Comparison of ENCODE assay signal across 8 cellular contexts in genomic region chr10:79981356-79981672, GRCh38. TPM values are rescaled to one million over a fixed set of nuclear protein-coding genes. Genes with fewer than 3 reads are reported as not detected.
DNase-seq lines count a peak whose midpoint lies in the region; ATAC-seq, FAIRE-seq and TF ChIP-seq lines count a peak whose summit lies in the region.

No MANE protein-coding gene starts in this region.

- CTCF ChIA-PET in activated CD4-positive, alpha-beta memory T cell treated with anti-CD3 and anti-CD28 coated beads, Interleukin-2, amount 10 ng/mL, durations not matched to agents 7 days and 5 days (lab: Charles Lee): interaction anchor here (1.0 to 1.6 kb wide), 2 partner anchors 52 to 65 kb away, joined by 3 read pairs; no protein-coding TSS in a partner anchor

- H3K36me3 ChIP-seq in cardiac muscle cell: no peaks in the 10 kb centered on the region

- peaks cover 68% of the 10 kb centered on the region for H3K27me3 Mint-ChIP-seq in activated CD4-positive, alpha-beta memory T cell treated with anti-CD3 and anti-CD28 coated beads, Interleukin-2, amount 10 ng/mL, durations not matched to agents 7 days and 5 days
- H3K27me3 Mint-ChIP-seq in progenitor cell of endocrine pancreas: peaks cover 63% of the 10 kb centered on the region

- H3K36me3 Mint-ChIP-seq in activated CD4-positive, alpha-beta memory T cell treated with anti-CD3 and anti-CD28 coated beads, Interleukin-2, amount 10 ng/mL, durations not matched to agents 7 days and 5 days (ENCODE audit: low read depth): no peaks in the 10 kb centered on the region
- H3K36me3 Mint-ChIP-seq in progenitor cell of endocrine pancreas (ENCODE audit: insufficient read depth): peaks cover 1% of the 10 kb centered on the region

- no peak overlapping the region for H3K27ac Mint-ChIP-seq in activated CD4-positive, alpha-beta memory T cell treated with anti-CD3 and anti-CD28 coated beads, Interleukin-2, amount 10 ng/mL, durations not matched to agents 7 days and 5 days
- H3K27ac Mint-ChIP-seq in progenitor cell of endocrine pancreas: no peak overlapping the region

- peaks cover 7% of the 10 kb centered on the region for H3K4me1 ChIP-seq in cardiac muscle cell (ENCODE audit: low read depth)

- no peak for DNase-seq in activated CD4-positive, alpha-beta memory T cell treated with anti-CD3 and anti-CD28 coated beads, Interleukin-2, amount 10 ng/mL, durations not matched to agents 7 days and 5 days
- DNase-seq in cardiac muscle cell (ENCODE audit: low read depth in 1 of 2, low spot score in 1 of 2): no peak
- DNase-seq in progenitor cell of endocrine pancreas (ENCODE audit: low spot score, unreplicated experiment): no peak
- no peak for DNase-seq in HTR-8/SVneo (ENCODE audit: insufficient read length, low spot score)
- DNase-seq in NCI-H1417 (lab: John Stamatoyannopoulos, UW): no peak
- no peak for DNase-seq in CD1c-positive myeloid dendritic cell (ENCODE audit: extremely low spot score)

- H3K4me1 Mint-ChIP-seq in activated CD4-positive, alpha-beta memory T cell treated with anti-CD3 and anti-CD28 coated beads, Interleukin-2, amount 10 ng/mL, durations not matched to agents 7 days and 5 days: peaks cover 32% of the 10 kb centered on the region
- H3K4me1 Mint-ChIP-seq in progenitor cell of endocrine pancreas (ENCODE audit: low read depth): no peaks in the 10 kb centered on the region

- H3K9me3 Mint-ChIP-seq in activated CD4-positive, alpha-beta memory T cell treated with anti-CD3 and anti-CD28 coated beads, Interleukin-2, amount 10 ng/mL, durations not matched to agents 7 days and 5 days: no peaks in the 10 kb centered on the region
- H3K9me3 Mint-ChIP-seq in progenitor cell of endocrine pancreas (ENCODE audit: low read depth): peaks cover 3% of the 10 kb centered on the region

- H3K27me3 ChIP-seq in cardiac muscle cell: peaks cover 32% of the 10 kb centered on the region

- H3K9me3 ChIP-seq in cardiac muscle cell (ENCODE audit: low read depth): no peaks in the 10 kb centered on the region

- TF ChIP-seq CTCF in cardiac muscle cell (IDR thresholded peaks at IDR 0.05; ENCODE audit: low read depth, low read length): no peak
- TF ChIP-seq CTCF in progenitor cell of endocrine pancreas (IDR thresholded peaks at IDR 0.05; ENCODE audit: unreplicated experiment): no peak

- no peak for FAIRE-seq in HTR-8/SVneo (lab: Jason Lieb, UNC)

- POLR2A ChIA-PET in activated CD4-positive, alpha-beta memory T cell treated with anti-CD3 and anti-CD28 coated beads, Interleukin-2, amount 10 ng/mL, durations not matched to agents 7 days and 5 days (lab: Charles Lee): no interaction called here

- no peak overlapping the region for H3K27ac ChIP-seq in cardiac muscle cell

- peak overlapping the region; percentile 64 for H3K4me3 Mint-ChIP-seq in activated CD4-positive, alpha-beta memory T cell treated with anti-CD3 and anti-CD28 coated beads, Interleukin-2, amount 10 ng/mL, durations not matched to agents 7 days and 5 days
- H3K4me3 Mint-ChIP-seq in progenitor cell of endocrine pancreas (ENCODE audit: low read depth): peak overlapping the region; percentile 78

- peak overlapping the region; percentile 91 for H3K4me3 ChIP-seq in cardiac muscle cell

- ATAC-seq in GM21360 (IDR thresholded peaks at IDR 0.05; ENCODE audit: unreplicated experiment) (peak; percentile 19), HG03135 (IDR thresholded peaks at IDR 0.05; ENCODE audit: unreplicated experiment) (no peak)

RNA-seq across cellular contexts. Expression of gene SFTPD, which starts 32.4 kb away (rescaled TPM):
- total RNA-seq in activated CD4-positive, alpha-beta memory T cell treated with anti-CD3 and anti-CD28 coated beads, Interleukin-2, amount 10 ng/mL, durations not matched to agents 7 days and 5 days: not detected
- total RNA-seq in cardiac muscle cell (0.15 and 1.1 TPM in 2 replicates), progenitor cell of endocrine pancreas (0.29 and 0.40 TPM in 2 replicates)
- polyA plus RNA-seq in cardiac muscle cell: 0.73 TPM in 1 of 2 replicates, not detected in the other
